9 cellular contexts compared by ENCODE assay signal in genomic region chr20:4875578-4876067, GRCh38. TPM values are rescaled to one million over a fixed set of nuclear protein-coding genes. Genes with fewer than 3 reads are reported as not detected.
DNase-seq lines count a peak whose midpoint lies in the region; ATAC-seq, FAIRE-seq and TF ChIP-seq lines count a peak whose summit lies in the region.
"Had no signal": no experiment of that assay in that cellular context is flagged by ENCODE, and none has a peak within 500 bp of the region (broad histone marks: within the 10 kb centered on the region; RNA-seq: fewer than 3 reads in every experiment).

No MANE protein-coding gene starts in this region.

- no peak overlapping the region for H2AFZ ChIP-seq in smooth muscle cell (ENCODE audit: low read depth)

- H3K27me3 ChIP-seq in smooth muscle cell (ENCODE audit: low read depth), result no peaks in the 10 kb centered on the region

- no peaks in the 10 kb centered on the region for H3K4me1 ChIP-seq in smooth muscle cell (ENCODE audit: low read depth)

- H3K4me3 ChIP-seq in smooth muscle cell, result no peak overlapping the region

- no peak overlapping the region for H3K9ac ChIP-seq in smooth muscle cell (ENCODE audit: low read depth)

- WGBS in smooth muscle cell (ENCODE audit: low lambda C conversion rate), result 94% methylated on average over 16 of the region's 16 CpGs

- no peaks in the 10 kb centered on the region for H3K79me2 ChIP-seq in smooth muscle cell (ENCODE audit: low read depth)

- no peaks in the 10 kb centered on the region for H3K9me3 ChIP-seq in smooth muscle cell (replicated peaks; ENCODE audit: low read depth)

- no peak for ATAC-seq in GM21515 (IDR thresholded peaks at IDR 0.05; ENCODE audit: unreplicated experiment)

- DNase-seq in D721Med (ENCODE audit: insufficient read length, low spot score) (no peak), NCI-H1105 (lab: John Stamatoyannopoulos, UW) (peak; percentile 98), NCI-H510A (lab: John Stamatoyannopoulos, UW) (peak; percentile 87), glomerular visceral epithelial cell (ENCODE audit: extremely low spot score) (peak; percentile 71), NOMO-1 (lab: John Stamatoyannopoulos, UW; ENCODE audit: unreplicated experiment in 2 of 2) (no peak), smooth muscle cell (lab: John Stamatoyannopoulos, UW; ENCODE audit: unreplicated experiment) (no peak), foreskin melanocyte (no peak)

- H3K36me3 ChIP-seq in smooth muscle cell (ENCODE audit: low read depth), result no peaks in the 10 kb centered on the region

- FAIRE-seq in D721Med (lab: Jason Lieb, UNC), result no peak

- no peak overlapping the region for H3K27ac ChIP-seq in smooth muscle cell (ENCODE audit: low read depth)
- H3K27ac ChIP-seq: epithelial cell of prostate had no signal

- H4K20me1 ChIP-seq in smooth muscle cell (ENCODE audit: low read depth), result no peaks in the 10 kb centered on the region

- H3F3A ChIP-seq in smooth muscle cell (ENCODE audit: low read depth), result no peaks in the 10 kb centered on the region

- no peak overlapping the region for H3K4me2 ChIP-seq in smooth muscle cell

- TF ChIP-seq CTCF in D721Med (IDR thresholded peaks at IDR 0.05; ENCODE audit: insufficient read depth, missing control alignments), result peak; percentile 32
- no peak for TF ChIP-seq CTCF in smooth muscle cell (IDR thresholded peaks at IDR 0.05; ENCODE audit: borderline replicate concordance, insufficient read depth, poor library complexity, severe bottlenecking)

RNA-seq across cellular contexts. Expression of gene RASSF2, which starts 52.2 kb away (rescaled TPM):
- 0.54 and 1.1 TPM in 2 replicates for total RNA-seq in smooth muscle cell
- 0.66 and 0.72 TPM in 2 replicates for polyA plus RNA-seq in smooth muscle cell

Comparison
In these comparisons a context has a peak if more than half of its experiments do, and no peak if none do; other contexts are left out.
1. DNase-seq: peak in NCI-H1105 (single experiment), NCI-H510A (single experiment) and glomerular visceral epithelial cell (single experiment); none in D721Med (single experiment), NOMO-1 (0 of 2), smooth muscle cell (single experiment) and foreskin melanocyte (single experiment).